Comparison of ENCODE assay signal across 10 cellular contexts in the genomic region with DNA sequence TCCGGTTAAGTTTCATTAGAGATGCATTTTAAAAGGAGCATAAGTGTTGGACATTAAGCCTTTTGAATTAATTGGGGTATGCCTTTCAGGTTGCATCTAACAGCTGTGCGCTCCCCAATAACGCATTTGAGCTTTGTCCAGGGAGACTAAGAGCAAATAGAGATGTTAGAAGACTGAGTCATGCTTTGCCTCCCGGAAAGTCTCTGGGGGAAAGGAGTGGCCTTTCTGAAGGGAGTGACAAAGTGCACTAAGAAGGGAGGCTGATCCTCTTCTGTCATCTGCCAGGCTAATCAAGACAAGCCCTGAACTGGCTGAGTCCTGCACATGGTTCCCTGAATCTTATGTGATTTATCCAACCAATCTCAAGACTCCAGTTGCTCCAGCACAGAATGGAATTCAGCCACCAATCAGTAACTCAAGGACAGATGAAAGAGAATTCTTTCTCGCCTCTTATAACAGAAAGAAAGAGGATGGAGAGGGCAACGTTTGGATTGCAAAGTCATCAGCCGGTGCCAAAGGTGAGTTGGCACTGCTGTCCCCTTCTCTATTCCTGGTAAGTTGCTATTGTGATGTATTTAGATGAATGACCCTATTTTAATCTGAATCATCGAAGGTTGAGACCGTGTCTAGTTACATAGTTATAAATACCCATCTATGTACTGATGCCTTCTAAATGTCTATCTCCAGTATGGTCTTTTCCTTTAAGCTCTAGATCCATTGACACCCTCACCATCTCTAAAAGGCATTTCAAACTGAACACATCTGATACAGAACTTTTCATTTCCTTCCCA. TPM values are rescaled to one million over a fixed set of nuclear protein-coding genes. Genes with fewer than 3 reads are reported as not detected.
DNase-seq lines count a peak whose midpoint lies in the region; ATAC-seq and TF ChIP-seq lines count a peak whose summit lies in the region.
"Had no signal": no experiment of that assay in that cellular context is flagged by ENCODE, and none has a peak within 500 bp of the region (broad histone marks: within the 10 kb centered on the region; RNA-seq: fewer than 3 reads in every experiment).

No MANE protein-coding gene starts in this region.

- H3K27ac ChIP-seq in gastrocnemius medialis, result peak overlapping the region in 3 of 4 donors; percentile 9 to 61 (median 44)

- CTCF ChIA-PET in HEK293T (lab: Yijun Ruan, JAX), result interaction anchor here (1.0 to 1.4 kb wide), 2 partner anchors 13 to 14 kb away, joined by 3 read pairs; no protein-coding TSS in a partner anchor

- H3K4me1 ChIP-seq in gastrocnemius medialis, result peaks cover 0 to 22% of the 10 kb centered on the region in 2 donors

- intact Hi-C loops in gastrocnemius medialis (cut with DNase I; ENCODE audit: low total_unique reads), result no loop called here

- no peaks in the 10 kb centered on the region for H3K27me3 ChIP-seq in gastrocnemius medialis

- no peaks in the 10 kb centered on the region for H3K9me3 ChIP-seq in gastrocnemius medialis

- H3K36me3 ChIP-seq in gastrocnemius medialis, result peaks cover 0 to 10% of the 10 kb centered on the region in 2 donors

- TF ChIP-seq POLR2A in gastrocnemius medialis (IDR thresholded peaks at IDR 0.05), result no peak

- TF ChIP-seq CTCF in fibroblast of mammary gland (conservative IDR thresholded peaks at IDR 0.05; ENCODE audit: control insufficient read depth, insufficient read depth, low read depth, low read length) (no peak), gastrocnemius medialis (IDR thresholded peaks at IDR 0.05 in 4 of 5, conservative IDR thresholded peaks at IDR 0.05 in 1 of 5) (no peak)

- ATAC-seq in gastrocnemius medialis (peak; percentile 80 to 89), HG03571 (IDR thresholded peaks at IDR 0.05; ENCODE audit: unreplicated experiment) (no peak), HG03280 (IDR thresholded peaks at IDR 0.05; ENCODE audit: unreplicated experiment) (no peak)

- in situ Hi-C loops in SK-MEL-5 (cut with HindIII; ENCODE audit: low pct_unique_long_range_greater_than_20kb, low sequenced_read_pairs) (no loop called here), gastrocnemius medialis (cut with MboI; ENCODE audit: low sequenced_read_pairs in 4 of 4) (loop anchor here in 1 of 4 donors (25.0 kb wide), 1 partner anchor 232 kb away; the partner anchor contains the start of gene ZC3H8)

- DNase-seq in HCEC 1CT (peak; percentile 60), SK-MEL-5 (ENCODE audit: low read depth, low spot score) (peak; percentile 26), fibroblast of mammary gland (ENCODE audit: low read depth) (peak; percentile 75), gastrocnemius medialis (no peak), HEK293T (ENCODE audit: extremely low spot score) (no peak), epidermal melanocyte (ENCODE audit: insufficient read length, low spot score) (no peak)
- DNase-seq: activated naive CD4-positive, alpha-beta T cell treated with anti-CD3 and anti-CD28 coated beads, Interleukin-2, amount 10 ng/mL, durations not matched to agents 7 days and 5 days; NCI-H510A had no signal

- POLR2A ChIA-PET in HEK293T (lab: Yijun Ruan, JAX), result interaction anchor here (2.1 kb wide), 1 partner anchor 11 kb away, joined by 10 read pairs; no protein-coding TSS in a partner anchor

- H3K4me3 ChIP-seq in fibroblast of mammary gland (ENCODE audit: control insufficient read depth, low read depth, low read length) (no peak overlapping the region), gastrocnemius medialis (no peak overlapping the region)

TF ChIP-seq in HEK293T, 16 proteins besides CTCF, POLR2A, EP300 and RAD21:
- TF ChIP-seq PKNOX1 (IDR thresholded peaks at IDR 0.05), result no peak
- TF ChIP-seq HDGF (IDR thresholded peaks at IDR 0.05; ENCODE audit: borderline replicate concordance), result no peak
- TF ChIP-seq L3MBTL2 (conservative IDR thresholded peaks at IDR 0.05), result no peak
- TF ChIP-seq NFRKB (IDR thresholded peaks at IDR 0.05), result no peak
- TF ChIP-seq FOXM1 (IDR thresholded peaks at IDR 0.05; ENCODE audit: borderline replicate concordance), result no peak
- no peak for TF ChIP-seq SUZ12 (IDR thresholded peaks at IDR 0.05)
- no peak for TF ChIP-seq LEF1 (IDR thresholded peaks at IDR 0.05; ENCODE audit: borderline replicate concordance)
- TF ChIP-seq ELF4 (IDR thresholded peaks at IDR 0.05), result no peak
- no peak for TF ChIP-seq CTBP1 (IDR thresholded peaks at IDR 0.05; ENCODE audit: borderline replicate concordance)
- no peak for TF ChIP-seq SP1 (IDR thresholded peaks at IDR 0.05)
- TF ChIP-seq FOXA1 (IDR thresholded peaks at IDR 0.05), result no peak
- TF ChIP-seq ARNT (IDR thresholded peaks at IDR 0.05), result no peak
- no peak for TF ChIP-seq ZNF384 (IDR thresholded peaks at IDR 0.05)
- no peak for TF ChIP-seq FOXK2 (IDR thresholded peaks at IDR 0.05)
- no peak for TF ChIP-seq BHLHE40 (IDR thresholded peaks at IDR 0.05; ENCODE audit: borderline replicate concordance)
- TF ChIP-seq TARDBP (IDR thresholded peaks at IDR 0.05), result no peak

RNA-seq across cellular contexts. Expression of gene TTL, which starts 12.1 kb away (rescaled TPM):
- total RNA-seq in SK-MEL-5 (2014; rRNA removed; shearing (Covaris generic)), result 66.6 and 72.3 TPM in 2 replicates
- polyA plus RNA-seq in SK-MEL-5 (2015; cell fraction: cytosol; rRNA removed), result 50.3 and 80.2 TPM in 2 replicates
- 100 and 109 TPM in 2 replicates for polyA plus RNA-seq in SK-MEL-5 (2015; cell fraction: nucleus; rRNA removed)
- total RNA-seq in gastrocnemius medialis, result 10 to 100 TPM; 33.0 to 61.0 (median 46.5) TPM

RNA-seq across cellular contexts. Expression of gene POLR1B, which starts 48.2 kb away (rescaled TPM):
- total RNA-seq in SK-MEL-5 (2014; rRNA removed; shearing (Covaris generic)), result 30.8 and 32.0 TPM in 2 replicates
- polyA plus RNA-seq in SK-MEL-5 (2015; cell fraction: cytosol; rRNA removed), result 27.4 and 29.5 TPM in 2 replicates
- 35.4 and 60.2 TPM in 2 replicates for polyA plus RNA-seq in SK-MEL-5 (2015; cell fraction: nucleus; rRNA removed)
- total RNA-seq in gastrocnemius medialis, result 10 to 100 TPM; 13.0 to 18.1 (median 13.3) TPM

Comparison
In these comparisons a context has a peak if more than half of its experiments do, and no peak if none do; other contexts are left out.
1. DNase-seq: peak in HCEC 1CT (single experiment), SK-MEL-5 (single experiment) and fibroblast of mammary gland (single experiment); none in gastrocnemius medialis (0 of 2), HEK293T (single experiment) and epidermal melanocyte (single experiment).
2. ATAC-seq: peak in gastrocnemius medialis (2 of 2); none in HG03571 (single experiment) and HG03280 (single experiment).